In genomic region chr2:233565685-233566140, GRCh38 we compare ENCODE assay signal across 8 cellular contexts. TPM values are rescaled to one million over a fixed set of nuclear protein-coding genes. Genes with fewer than 3 reads are reported as not detected.
A peak's percentile ranks its signal among the peaks of the same experiment; 100 is the strongest.
DNase-seq lines count a peak whose midpoint lies in the region; ATAC-seq and TF ChIP-seq lines count a peak whose summit lies in the region.

No MANE protein-coding gene starts in this region.

- no peaks in the 10 kb centered on the region for H3K9me3 Mint-ChIP-seq in stimulated activated memory B cell treated with anti-CD40 and anti-IgM and Interleukin-4, amounts not matched to agents 10 μg/mL and 1 μg/mL and 100 μg/mL, for 72 hours

- H3K4me1 ChIP-seq in RWPE2 (ENCODE audit: insufficient read depth, poor library complexity, severe bottlenecking) (peaks cover 14% of the 10 kb centered on the region), foreskin keratinocyte (peaks cover 13% of the 10 kb centered on the region)

- CTCF ChIA-PET in BJ (lab: Yijun Ruan, JAX): no interaction called here

- H3K27me3 Mint-ChIP-seq in stimulated activated memory B cell treated with anti-CD40 and anti-IgM and Interleukin-4, amounts not matched to agents 10 μg/mL and 1 μg/mL and 100 μg/mL, for 72 hours: no peaks in the 10 kb centered on the region

- ATAC-seq in GM21576 (IDR thresholded peaks at IDR 0.05; ENCODE audit: unreplicated experiment): peak; percentile 29
- no peak for ATAC-seq in RWPE2 (ENCODE audit: low read depth)
- ATAC-seq in foreskin keratinocyte: no peak
- no peak for ATAC-seq in stimulated activated memory B cell treated with anti-CD40 and anti-IgM and Interleukin-4, amounts not matched to agents 10 μg/mL and 1 μg/mL and 100 μg/mL, for 72 hours

- H3K27ac Mint-ChIP-seq in stimulated activated memory B cell treated with anti-CD40 and anti-IgM and Interleukin-4, amounts not matched to agents 10 μg/mL and 1 μg/mL and 100 μg/mL, for 72 hours: peak overlapping the region; percentile 100

- H3K9me3 ChIP-seq in RWPE2 (ENCODE audit: severe bottlenecking): no peaks in the 10 kb centered on the region

- H3K4me3 ChIP-seq in BJ (ENCODE audit: low read depth, low read length): peak overlapping the region; percentile 98
- H3K4me3 ChIP-seq in RWPE2 (ENCODE audit: severe bottlenecking): peak overlapping the region; percentile 84

- peak overlapping the region; percentile 100 for H3K4me3 Mint-ChIP-seq in stimulated activated memory B cell treated with anti-CD40 and anti-IgM and Interleukin-4, amounts not matched to agents 10 μg/mL and 1 μg/mL and 100 μg/mL, for 72 hours

- H3K27me3 ChIP-seq in BJ (ENCODE audit: control insufficient read depth, insufficient read depth, low read length): 0 out of 2 replicates have a peak, but pooled peaks cover 2% of the 10 kb centered on the region
- no peaks in the 10 kb centered on the region for H3K27me3 ChIP-seq in RWPE2 (ENCODE audit: insufficient read depth, poor library complexity, severe bottlenecking)
- H3K27me3 ChIP-seq in foreskin keratinocyte: no peaks in the 10 kb centered on the region

- peak overlapping the region; percentile 77 for H3K27ac ChIP-seq in RWPE2 (ENCODE audit: poor library complexity, severe bottlenecking)
- peak overlapping the region; percentile 93 for H3K27ac ChIP-seq in foreskin keratinocyte

- no peaks in the 10 kb centered on the region for H3K36me3 ChIP-seq in BJ (ENCODE audit: control insufficient read depth, insufficient read depth, low read length)
- H3K36me3 ChIP-seq in RWPE2 (ENCODE audit: low read depth): peaks cover 35% of the 10 kb centered on the region

- TF ChIP-seq CTCF in BJ (IDR thresholded peaks at IDR 0.05; ENCODE audit: insufficient read depth, low read depth, low read length): no peak
- no peak for TF ChIP-seq CTCF in RWPE2 (IDR thresholded peaks at IDR 0.05; ENCODE audit: poor library complexity, severe bottlenecking)
- TF ChIP-seq CTCF in foreskin keratinocyte (conservative IDR thresholded peaks at IDR 0.05): no peak

- peak; percentile 26 for DNase-seq in BJ (ENCODE audit: low read depth)
- DNase-seq in RWPE2 (ENCODE audit: low spot score): no peak
- DNase-seq in foreskin keratinocyte: no peak
- no peak for DNase-seq in DMS153 treated with DMSO at 0.1 percent for 48 hours (lab: John Stamatoyannopoulos, UW; ENCODE audit: unreplicated experiment)
- DNase-seq in AML-193 (lab: John Stamatoyannopoulos, UW): no peak
- DNase-seq in NCI-H2081 (lab: John Stamatoyannopoulos, UW): no peak

- H3K4me1 Mint-ChIP-seq in stimulated activated memory B cell treated with anti-CD40 and anti-IgM and Interleukin-4, amounts not matched to agents 10 μg/mL and 1 μg/mL and 100 μg/mL, for 72 hours: peaks cover 19% of the 10 kb centered on the region

- POLR2A ChIA-PET in BJ (lab: Charles Lee): interaction anchor here (0.6 to 0.9 kb wide), 3 partner anchors 8 to 61 kb away, joined by 3 to 12 read pairs (median 4); no protein-coding TSS in a partner anchor

- peaks cover 14% of the 10 kb centered on the region for H3K36me3 Mint-ChIP-seq in stimulated activated memory B cell treated with anti-CD40 and anti-IgM and Interleukin-4, amounts not matched to agents 10 μg/mL and 1 μg/mL and 100 μg/mL, for 72 hours

RNA-seq across cellular contexts. Expression of gene USP40, which starts 0.9 kb away (rescaled TPM):
- 29.1 and 48.9 TPM in 2 replicates for polyA plus RNA-seq in BJ (2011; rRNA removed)
- 34.3 and 36.6 TPM in 2 replicates for polyA minus RNA-seq in BJ (2011; rRNA and poly(A)+ RNA removed)
- 35.8 and 46.1 TPM in 2 replicates for total RNA-seq in foreskin keratinocyte
- polyA plus RNA-seq in foreskin keratinocyte: 25.0 and 25.7 TPM in 2 replicates

RNA-seq across cellular contexts. Expression of gene UGT1A8, which starts 51.7 kb away (rescaled TPM):
- polyA plus RNA-seq in BJ (2011; rRNA removed) (not detected in 2 replicates), foreskin keratinocyte (not detected in 2 replicates)
- 0.05 TPM in 1 of 2 replicates, not detected in the other for polyA minus RNA-seq in BJ (2011; rRNA and poly(A)+ RNA removed)
- not detected in 2 replicates for total RNA-seq in foreskin keratinocyte
